ENCODE assay signal across 9 cellular contexts in the genomic region with DNA sequence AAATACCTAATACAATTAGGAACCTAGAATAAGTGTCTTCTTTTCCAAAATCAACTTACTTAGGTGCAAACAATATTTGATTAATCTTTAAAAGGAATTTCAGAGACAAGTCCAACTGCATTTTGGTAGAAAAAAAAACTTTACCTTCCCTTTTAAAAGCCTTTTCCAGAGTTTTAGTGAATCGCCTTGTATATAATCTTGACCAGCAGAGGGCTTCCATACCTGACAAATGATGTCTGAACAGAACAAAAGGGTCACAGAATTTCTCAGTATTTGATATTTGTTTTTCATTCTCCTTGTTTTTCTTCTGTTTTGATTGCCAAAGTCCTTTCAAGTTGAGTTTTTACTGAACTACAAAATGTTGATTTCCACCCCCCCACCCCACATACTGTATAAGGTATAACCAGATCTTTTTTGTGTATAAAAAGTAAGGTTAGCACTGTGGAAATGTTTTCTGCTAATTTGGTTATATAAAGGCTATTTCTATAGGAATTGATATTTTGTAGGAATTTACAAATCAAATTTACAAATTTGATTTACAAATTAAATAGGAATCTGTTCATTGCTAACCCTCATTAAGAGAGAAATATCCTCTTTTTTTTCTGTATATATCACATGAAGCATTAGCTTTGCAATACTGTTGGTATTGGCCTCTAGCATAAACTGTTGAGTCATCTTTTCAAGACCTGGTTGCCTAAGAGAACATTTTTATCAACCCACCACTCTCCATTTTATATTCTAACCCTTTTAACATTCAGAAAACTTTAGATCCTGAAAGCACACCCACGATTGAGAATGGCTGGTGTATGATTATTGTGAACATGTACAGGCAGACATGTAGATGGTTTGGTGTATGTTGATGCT.
DNase-seq lines count a peak whose midpoint lies in the region; TF ChIP-seq lines count a peak whose summit lies in the region.
"Had no signal": no experiment of that assay in that cellular context is flagged by ENCODE, and none has a peak within 500 bp of the region (broad histone marks: within the 10 kb centered on the region; RNA-seq: fewer than 3 reads in every experiment).

No MANE protein-coding gene starts in this region.

- no peak overlapping the region for H2AFZ ChIP-seq in osteoblast (ENCODE audit: low read length)

- no peaks in the 10 kb centered on the region for H4K20me1 ChIP-seq in osteoblast (ENCODE audit: insufficient read depth, low read length)

- H3K79me2 ChIP-seq in osteoblast (ENCODE audit: insufficient read depth, low read length): no peaks in the 10 kb centered on the region

- H3K36me3 ChIP-seq in osteoblast (ENCODE audit: insufficient read depth, low read length): no peaks in the 10 kb centered on the region
- no peaks in the 10 kb centered on the region for H3K36me3 ChIP-seq in CD4-positive, alpha-beta memory T cell (ENCODE audit: insufficient read depth, low read length)
- H3K36me3 ChIP-seq: neutrophil had no signal

- H3K36me3 Mint-ChIP-seq in CD4-positive, alpha-beta memory T cell: no peaks in the 10 kb centered on the region
- no peaks in the 10 kb centered on the region for H3K36me3 Mint-ChIP-seq in activated naive CD4-positive, alpha-beta T cell treated with anti-CD3 and anti-CD28 coated beads for 36 hours (ENCODE audit: low read depth)

- no peak overlapping the region for H3K4me2 ChIP-seq in osteoblast (ENCODE audit: insufficient read depth, low read length)

- no peak overlapping the region for H3K27ac Mint-ChIP-seq in CD4-positive, alpha-beta memory T cell
- H3K27ac Mint-ChIP-seq in activated naive CD4-positive, alpha-beta T cell treated with anti-CD3 and anti-CD28 coated beads for 36 hours: no peak overlapping the region

- peaks cover 0 to 11% (median 2%) of the 10 kb centered on the region in 8 donors for H3K9me3 Mint-ChIP-seq in CD4-positive, alpha-beta memory T cell
- H3K9me3 Mint-ChIP-seq in activated naive CD4-positive, alpha-beta T cell treated with anti-CD3 and anti-CD28 coated beads for 36 hours: no peaks in the 10 kb centered on the region

- H3K4me1 Mint-ChIP-seq in CD4-positive, alpha-beta memory T cell: no peaks in the 10 kb centered on the region
- H3K4me1 Mint-ChIP-seq in activated naive CD4-positive, alpha-beta T cell treated with anti-CD3 and anti-CD28 coated beads for 36 hours (ENCODE audit: low read depth): no peaks in the 10 kb centered on the region

- DNase-seq in GM12865 (ENCODE audit: low read depth) (peak; percentile 13), LNCaP clone FGC (ENCODE audit: low read depth) (no peak), choroid plexus epithelial cell (ENCODE audit: low read depth) (peak; percentile 77), osteoblast (ENCODE audit: insufficient read length, low spot score, missing footprints) (no peak), GOT3 (lab: John Stamatoyannopoulos, UW) (no peak), substantia nigra (lab: John Stamatoyannopoulos, UW) (no peak)
- DNase-seq in CD4-positive, alpha-beta memory T cell: no peak
- DNase-seq in activated naive CD4-positive, alpha-beta T cell treated with anti-CD3 and anti-CD28 coated beads for 36 hours: no peak

- H3K9me3 ChIP-seq in osteoblast (ENCODE audit: low read depth, low read length): no peaks in the 10 kb centered on the region
- no peaks in the 10 kb centered on the region for H3K9me3 ChIP-seq in CD4-positive, alpha-beta memory T cell (ENCODE audit: control insufficient read depth in 1 of 2, low read length in 2 of 2)
- H3K9me3 ChIP-seq: neutrophil had no signal

- H3K4me3 ChIP-seq in GM12865 (ENCODE audit: low read depth, low read length) (no peak overlapping the region), LNCaP clone FGC (ENCODE audit: low read depth, low read length) (no peak overlapping the region), choroid plexus epithelial cell (ENCODE audit: low read depth, low read length) (no peak overlapping the region), osteoblast (ENCODE audit: insufficient read depth, low read length) (no peak overlapping the region)
- H3K4me3 ChIP-seq in CD4-positive, alpha-beta memory T cell (ENCODE audit: low read length in 2 of 2): no peak overlapping the region

- intact Hi-C loops in CD4-positive, alpha-beta memory T cell (cut with micrococcal nuclease): no loop called here
- intact Hi-C loops in activated naive CD4-positive, alpha-beta T cell treated with anti-CD3 and anti-CD28 coated beads for 36 hours (cut with micrococcal nuclease): loop anchor here (1.0 kb wide), 1 partner anchor 630 kb away; no protein-coding TSS in a partner anchor

- H3K27ac ChIP-seq in osteoblast (ENCODE audit: low read depth, low read length) (no peak overlapping the region), substantia nigra (ENCODE audit: low read depth, low read length, poor library complexity, severe bottlenecking) (no peak overlapping the region)
- H3K27ac ChIP-seq in CD4-positive, alpha-beta memory T cell (ENCODE audit: low read depth, low read length): no peak overlapping the region
- H3K27ac ChIP-seq: neutrophil had no signal

- no peaks in the 10 kb centered on the region for H3K27me3 ChIP-seq in osteoblast (ENCODE audit: insufficient read depth, low read length)
- no peaks in the 10 kb centered on the region for H3K27me3 ChIP-seq in CD4-positive, alpha-beta memory T cell (ENCODE audit: insufficient read depth, low read length)
- H3K27me3 ChIP-seq: neutrophil had no signal

- H3K4me1 ChIP-seq in osteoblast (ENCODE audit: insufficient read depth, low read length): no peaks in the 10 kb centered on the region
- H3K4me1 ChIP-seq in CD4-positive, alpha-beta memory T cell (ENCODE audit: insufficient read depth, low read length): no peaks in the 10 kb centered on the region

- no peaks in the 10 kb centered on the region for H3K27me3 Mint-ChIP-seq in CD4-positive, alpha-beta memory T cell
- H3K27me3 Mint-ChIP-seq in activated naive CD4-positive, alpha-beta T cell treated with anti-CD3 and anti-CD28 coated beads for 36 hours (ENCODE audit: low read depth): no peaks in the 10 kb centered on the region

- POLR2A ChIA-PET in CD4-positive, alpha-beta memory T cell (lab: Charles Lee; ENCODE audit: partially characterized antibody): no interaction called here

- CTCF ChIA-PET in CD4-positive, alpha-beta memory T cell (lab: Charles Lee; ENCODE audit: partially characterized antibody): no interaction called here
- CTCF ChIA-PET in activated naive CD4-positive, alpha-beta T cell treated with anti-CD3 and anti-CD28 coated beads for 36 hours (lab: Charles Lee): no interaction called here

- no peak overlapping the region for H3K4me3 Mint-ChIP-seq in CD4-positive, alpha-beta memory T cell
- H3K4me3 Mint-ChIP-seq in activated naive CD4-positive, alpha-beta T cell treated with anti-CD3 and anti-CD28 coated beads for 36 hours: no peak overlapping the region

- TF ChIP-seq CTCF in GM12865 (IDR thresholded peaks at IDR 0.05; ENCODE audit: insufficient read depth, low read depth, low read length, missing control alignments) (peak; percentile 29), LNCaP clone FGC (IDR thresholded peaks at IDR 0.05; ENCODE audit: control insufficient read depth, extremely low read depth, insufficient read depth) (peak; percentile 66), choroid plexus epithelial cell (conservative IDR thresholded peaks at IDR 0.05; ENCODE audit: low read depth, low read length) (peak; percentile 64), osteoblast (IDR thresholded peaks at IDR 0.05; ENCODE audit: extremely low read depth, low read depth, low read length) (peak; percentile 53)

Comparison
In these comparisons a context has a peak if more than half of its experiments do, and no peak if none do; other contexts are left out.
1. DNase-seq: peak in GM12865 (single experiment) and choroid plexus epithelial cell (single experiment); none in LNCaP clone FGC (single experiment), osteoblast (single experiment), GOT3 (single experiment), CD4-positive, alpha-beta memory T cell (0 of 5), substantia nigra (0 of 49) and activated naive CD4-positive, alpha-beta T cell treated with anti-CD3 and anti-CD28 coated beads for 36 hours (single experiment).
2. Peak in every context shown above with its lines, with median percentiles within 50 percentile points of each other: CTCF ChIP-seq.